Comparison of ENCODE assay signal across 29 cellular contexts in genomic region chr11:21896216-21896615, GRCh38.
"Had no signal": no experiment of that assay in that cellular context is flagged by ENCODE, and none has a peak within 500 bp of the region (broad histone marks: within the 10 kb centered on the region; RNA-seq: fewer than 3 reads in every experiment).

No MANE protein-coding gene starts in this region.

- ATAC-seq: activated CD8-positive, alpha-beta memory T cell treated with anti-CD3 and anti-CD28 coated beads, Interleukin-2, amount 10 ng/mL, durations not matched to agents 7 days and 5 days; activated T-cell treated with anti-CD3 and anti-CD28 coated beads, Interleukin-2, amount 50 U/mL, for 72 hours; activated T-helper 17 cell treated with anti-CD3 and anti-CD28 coated beads, Interleukin-2, amount 50 U/mL, for 72 hours; Right ventricle myocardium inferior had no signal

- DNase-seq: activated CD4-positive, alpha-beta memory T cell treated with anti-CD3 and anti-CD28 coated beads, Interleukin-2, amount 10 ng/mL, durations not matched to agents 7 days and 5 days; activated CD4-positive, alpha-beta T cell treated with anti-CD3 and anti-CD28 coated beads for 1 hour; activated CD4-positive, alpha-beta T cell treated with anti-CD3 and anti-CD28 coated beads for 48 hours; activated CD4-positive, CD25-positive, alpha-beta regulatory T cell; activated CD8-positive, alpha-beta memory T cell treated with anti-CD3 and anti-CD28 coated beads for 24 hours; activated CD8-positive, alpha-beta memory T cell treated with anti-CD3 and anti-CD28 coated beads, Interleukin-2, amount 10 ng/mL, durations not matched to agents 7 days and 5 days; activated CD8-positive, alpha-beta memory T cell treated with anti-CD3 and anti-CD28 coated beads, Interleukin-2, amount 50 U/mL, for 48 hours; activated effector memory CD4-positive, alpha-beta T cell treated with anti-CD3 and anti-CD28 coated beads, Interleukin-2, amount 50 U/mL, for 16 hours; activated naive CD4-positive, alpha-beta T cell; activated naive CD4-positive, alpha-beta T cell treated with anti-CD3 and anti-CD28 coated beads, Interleukin-2, amount 50 U/mL, for 16 hours; activated naive CD8-positive, alpha-beta T cell treated with anti-CD3 and anti-CD28 coated beads for 36 hours; activated T-cell treated with anti-CD3 and anti-CD28 coated beads, Interleukin-2, amount 50 U/mL, for 72 hours; amniotic stem cell; aorta; brain microvascular endothelial cell; central memory CD4-positive, alpha-beta T cell; NCI-H1092 treated with DMSO at 0.1 percent for 48 hours; NCI-H146; NCI-H187; NCI-H2107; NCI-H226; NCI-H446 treated with DMSO at 0.1 percent for 48 hours; NCI-H526; PC-9; SIG-M5; T1000; WERI-Rb-1 had no signal
